Comparison of ENCODE assay signal across 11 cellular contexts in genomic region chr9:109399258-109399767, GRCh38.
A peak's percentile ranks its signal among the peaks of the same experiment; 100 is the strongest.
DNase-seq lines count a peak whose midpoint lies in the region; ATAC-seq and TF ChIP-seq lines count a peak whose summit lies in the region.
"Had no signal": no experiment of that assay in that cellular context is flagged by ENCODE, and none has a peak within 500 bp of the region (broad histone marks: within the 10 kb centered on the region; RNA-seq: fewer than 3 reads in every experiment).

No MANE protein-coding gene starts in this region.

- intact Hi-C loops in Right ventricle myocardium inferior (cut with DNase I) = no loop called here

- DNase-seq in GM13977 (ENCODE audit: low spot score) (peak; percentile 57), NCI-H2227 (lab: John Stamatoyannopoulos, UW; ENCODE audit: unreplicated experiment) (no peak), Right ventricle myocardium inferior (ENCODE audit: missing footprints) (no peak), glomerular visceral epithelial cell (ENCODE audit: extremely low spot score) (no peak)
- no peak for DNase-seq in stimulated activated CD4-positive, alpha-beta T cell treated with anti-CD3 and anti-CD28 coated beads, Interleukin-2, amount 100 ng/mL, for 24 hours
- DNase-seq: GOT3, immature natural killer cell, upper lobe of right lung had no signal

- no peak for TF ChIP-seq CTCF in GM13977 (IDR thresholded peaks at IDR 0.05; ENCODE audit: extremely low read depth, insufficient read depth, missing control alignments)

- peak; percentile 61 for ATAC-seq in GM19324 (IDR thresholded peaks at IDR 0.05; ENCODE audit: low FRiP score, unreplicated experiment)
- peak; percentile 82 for ATAC-seq in HG02798 (IDR thresholded peaks at IDR 0.05; ENCODE audit: poor library complexity, unreplicated experiment)
- peak; percentile 77 for ATAC-seq in HG03558 (IDR thresholded peaks at IDR 0.05; ENCODE audit: extremely low read depth, unreplicated experiment)
- no peak for ATAC-seq in Right ventricle myocardium inferior
- ATAC-seq: upper lobe of right lung had no signal

- in situ Hi-C loops in GM13977 (cut with MboI; ENCODE audit: low pct_unique_long_range_greater_than_20kb, low sequenced_read_pairs, unreplicated experiment) = no loop called here
